Comparison of ENCODE assay signal across 18 cellular contexts in genomic region chr19:32607479-32607878, GRCh38.
"Had no signal": no experiment of that assay in that cellular context is flagged by ENCODE, and none has a peak within 500 bp of the region (broad histone marks: within the 10 kb centered on the region; RNA-seq: fewer than 3 reads in every experiment).

No MANE protein-coding gene starts in this region.

- H3K9me3 ChIP-seq: SK-N-SH had no signal

- DNase-seq: KBM-7, MV-4-11, NCI-H1048, NCI-H1105, NCI-H1417, NCI-H146, NCI-H1694 treated with DMSO at 0.1 percent for 48 hours, NCI-H1930, NCI-H2081, NCI-H2107, NCI-H2227 treated with DMSO at 0.1 percent for 48 hours, NCI-H524, NCI-H526 treated with DMSO at 0.1 percent for 48 hours, NCI-H748 treated with DMSO at 0.1 percent for 48 hours, SHP77, SK-N-SH, SW 1271 had no signal

- H3K27ac ChIP-seq: RWPE1 had no signal
